Comparison of ENCODE assay signal across 9 cellular contexts in the genomic region with DNA sequence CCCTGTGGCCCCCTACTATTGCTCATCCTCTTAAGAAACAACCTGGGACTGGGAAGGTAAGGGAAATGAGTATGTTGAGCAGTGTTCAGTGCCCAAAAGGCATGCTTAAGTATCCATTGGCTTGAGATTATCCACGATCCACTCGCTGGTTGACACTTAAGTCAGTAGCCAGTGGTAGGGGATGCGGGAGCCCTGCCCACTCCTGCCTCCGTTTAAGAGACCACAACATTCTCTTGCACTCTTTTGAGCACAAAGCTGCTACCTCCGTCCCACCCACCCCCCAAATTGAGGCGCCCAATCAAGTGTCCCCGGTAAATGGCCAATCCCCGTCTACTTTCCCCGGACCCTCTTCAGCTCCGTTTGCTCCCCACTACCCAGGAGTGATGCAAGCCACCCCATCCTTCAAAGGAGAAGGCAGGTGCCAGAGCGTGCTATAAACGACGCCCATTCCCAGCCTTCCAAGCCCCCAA. TPM values are rescaled to one million over a fixed set of nuclear protein-coding genes. Genes with fewer than 3 reads are reported as not detected.
DNase-seq lines count a peak whose midpoint lies in the region; ATAC-seq, FAIRE-seq and TF ChIP-seq lines count a peak whose summit lies in the region.
"Had no signal": no experiment of that assay in that cellular context is flagged by ENCODE, and none has a peak within 500 bp of the region (broad histone marks: within the 10 kb centered on the region; RNA-seq: fewer than 3 reads in every experiment).

No MANE protein-coding gene starts in this region.

- DNase-seq in BJ (ENCODE audit: low read depth) (no peak), GM23338 (ENCODE audit: low spot score) (no peak), iris pigment epithelial cell (ENCODE audit: low read depth) (peak; percentile 18), thyroid gland (peak in 1 of 2 donors; percentile 23), NCI-H2196 (lab: John Stamatoyannopoulos, UW; ENCODE audit: unreplicated experiment) (no peak), superior temporal gyrus (ENCODE audit: extremely low spot score) (no peak), urothelium cell line (ENCODE audit: low spot score) (no peak)
- no peak for DNase-seq in activated naive CD8-positive, alpha-beta T cell treated with anti-CD3 and anti-CD28 coated beads, Interleukin-2, amount 10 ng/mL, durations not matched to agents 7 days and 5 days

- no peak for TF ChIP-seq POLR2A in thyroid gland (IDR thresholded peaks at IDR 0.05)

- 6 to 9% methylated on average over 10 to 13 of the region's 13 CpGs for WGBS in thyroid gland, 2 donors

- H3K4me2 ChIP-seq in GM23338: peak overlapping the region; percentile 73

- H4K20me1 ChIP-seq in GM23338 (replicated peaks; ENCODE audit: insufficient read depth): no peaks in the 10 kb centered on the region

- peak overlapping the region; percentile 93 for H3K4me3 Mint-ChIP-seq in GM23338
- H3K4me3 Mint-ChIP-seq in activated naive CD8-positive, alpha-beta T cell treated with anti-CD3 and anti-CD28 coated beads, Interleukin-2, amount 10 ng/mL, durations not matched to agents 7 days and 5 days: peak overlapping the region; percentile 82

- TF ChIP-seq CTCF in BJ (IDR thresholded peaks at IDR 0.05; ENCODE audit: insufficient read depth, low read depth, low read length) (no peak), GM23338 (conservative IDR thresholded peaks at IDR 0.05; ENCODE audit: low read depth in 2 of 2) (no peak), thyroid gland (IDR thresholded peaks at IDR 0.05) (no peak)

- H3K4me3 ChIP-seq in BJ (ENCODE audit: low read depth, low read length) (peak overlapping the region; percentile 56), GM23338 (peak overlapping the region; percentile 70), thyroid gland (replicated peaks in 1 of 3) (peak overlapping the region in 1 of 3 donors; percentile 40)

- H3K27me3 ChIP-seq in BJ (ENCODE audit: control insufficient read depth, insufficient read depth, low read length): peaks cover under 1% of the 10 kb centered on the region; the same call in 1 of the 2 replicates
- peaks cover 33% of the 10 kb centered on the region for H3K27me3 ChIP-seq in GM23338 (ENCODE audit: insufficient read depth)
- H3K27me3 ChIP-seq in thyroid gland: no peaks in the 10 kb centered on the region

- H3K9me3 Mint-ChIP-seq in GM23338: no peaks in the 10 kb centered on the region
- H3K9me3 Mint-ChIP-seq in activated naive CD8-positive, alpha-beta T cell treated with anti-CD3 and anti-CD28 coated beads, Interleukin-2, amount 10 ng/mL, durations not matched to agents 7 days and 5 days: no peaks in the 10 kb centered on the region

- no peaks in the 10 kb centered on the region for H3K9me2 ChIP-seq in GM23338 (ENCODE audit: insufficient read depth)

- no peaks in the 10 kb centered on the region for H3F3A ChIP-seq in GM23338 (replicated peaks; ENCODE audit: low read depth)

- peaks cover 28% of the 10 kb centered on the region for H3K36me3 Mint-ChIP-seq in GM23338 (ENCODE audit: low read depth)
- peaks cover 3% of the 10 kb centered on the region for H3K36me3 Mint-ChIP-seq in activated naive CD8-positive, alpha-beta T cell treated with anti-CD3 and anti-CD28 coated beads, Interleukin-2, amount 10 ng/mL, durations not matched to agents 7 days and 5 days

- H3K27ac ChIP-seq in GM23338 (ENCODE audit: low read depth): 0 out of 2 replicates have a peak overlapping the region, but pooled peaks have one; percentile 69
- peak overlapping the region; percentile 66 to 85 (median 69) for H3K27ac ChIP-seq in thyroid gland
- H3K27ac ChIP-seq: HL-60 had no signal

- H2AFZ ChIP-seq in GM23338: peak overlapping the region; percentile 91; the same call in 1 of the 2 replicates

- H3K36me3 ChIP-seq in BJ (ENCODE audit: control insufficient read depth, insufficient read depth, low read length) (no peaks in the 10 kb centered on the region), GM23338 (ENCODE audit: insufficient read depth) (0 out of 2 replicates have a peak, but pooled peaks cover 5% of the 10 kb centered on the region), thyroid gland (peaks cover 0 to 7% of the 10 kb centered on the region in 2 donors)

- peaks cover 14% of the 10 kb centered on the region; the same call in 2 of the 3 replicates for H3K4me1 Mint-ChIP-seq in GM23338
- H3K4me1 Mint-ChIP-seq in activated naive CD8-positive, alpha-beta T cell treated with anti-CD3 and anti-CD28 coated beads, Interleukin-2, amount 10 ng/mL, durations not matched to agents 7 days and 5 days: peaks cover 2% of the 10 kb centered on the region

- H3K27ac Mint-ChIP-seq in GM23338: peak overlapping the region; percentile 96
- peak overlapping the region; percentile 94 for H3K27ac Mint-ChIP-seq in activated naive CD8-positive, alpha-beta T cell treated with anti-CD3 and anti-CD28 coated beads, Interleukin-2, amount 10 ng/mL, durations not matched to agents 7 days and 5 days

- POLR2A ChIA-PET in BJ (lab: Charles Lee): interaction anchor here (0.6 kb wide), 1 partner anchor 57 kb away, joined by 3 read pairs; no protein-coding TSS in a partner anchor
- POLR2A ChIA-PET in activated naive CD8-positive, alpha-beta T cell treated with anti-CD3 and anti-CD28 coated beads, Interleukin-2, amount 10 ng/mL, durations not matched to agents 7 days and 5 days (lab: Charles Lee): interaction anchor here (0.7 to 1.4 kb wide), 4 partner anchors 30 to 132 kb away, joined by 3 to 6 read pairs (median 3); no protein-coding TSS in a partner anchor

- no peaks in the 10 kb centered on the region for H3K9me3 ChIP-seq in thyroid gland

- FAIRE-seq in urothelium cell line (lab: Jason Lieb, UNC): no peak

- no peaks in the 10 kb centered on the region for H3K79me2 ChIP-seq in GM23338 (replicated peaks; ENCODE audit: insufficient read depth)

- CTCF ChIA-PET in BJ (lab: Yijun Ruan, JAX): interaction anchor here (0.7 to 0.8 kb wide), 2 partner anchors 97 to 130 kb away, joined by 5 to 6 read pairs; no protein-coding TSS in a partner anchor

- ATAC-seq in GM23338: peak; percentile 22
- no peak for ATAC-seq in activated naive CD8-positive, alpha-beta T cell treated with anti-CD3 and anti-CD28 coated beads, Interleukin-2, amount 10 ng/mL, durations not matched to agents 7 days and 5 days (ENCODE audit: low read depth)

- peaks cover 35% of the 10 kb centered on the region for H3K27me3 Mint-ChIP-seq in GM23338 (ENCODE audit: insufficient read depth, low read depth, poor library complexity)
- H3K27me3 Mint-ChIP-seq in activated naive CD8-positive, alpha-beta T cell treated with anti-CD3 and anti-CD28 coated beads, Interleukin-2, amount 10 ng/mL, durations not matched to agents 7 days and 5 days: peaks cover 6% of the 10 kb centered on the region

- no peaks in the 10 kb centered on the region; the same call in 1 of the 2 replicates for H3K4me1 ChIP-seq in GM23338 (ENCODE audit: insufficient read depth)
- no peaks in the 10 kb centered on the region for H3K4me1 ChIP-seq in thyroid gland

- intact Hi-C loops in thyroid gland (cut with DNase I): no loop called here

TF ChIP-seq in GM23338, 12 proteins besides CTCF, POLR2A, EP300 and RAD21 (continues in another document):
- TF ChIP-seq JUNB (IDR thresholded peaks at IDR 0.05; ENCODE audit: unreplicated experiment) (no peak), CREB1 (CRISPR knock-in tag; IDR thresholded peaks at IDR 0.05; ENCODE audit: low read depth) (no peak), EZH2phosphoT487 (IDR thresholded peaks at IDR 0.05; ENCODE audit: unreplicated experiment) (no peak), STAT1 (IDR thresholded peaks at IDR 0.05; ENCODE audit: unreplicated experiment) (no peak), ZNF114 (CRISPR knock-in tag; IDR thresholded peaks at IDR 0.05) (no peak), NANOG (IDR thresholded peaks at IDR 0.05; ENCODE audit: borderline replicate concordance) (no peak)
- TF ChIP-seq, protein P1, sequence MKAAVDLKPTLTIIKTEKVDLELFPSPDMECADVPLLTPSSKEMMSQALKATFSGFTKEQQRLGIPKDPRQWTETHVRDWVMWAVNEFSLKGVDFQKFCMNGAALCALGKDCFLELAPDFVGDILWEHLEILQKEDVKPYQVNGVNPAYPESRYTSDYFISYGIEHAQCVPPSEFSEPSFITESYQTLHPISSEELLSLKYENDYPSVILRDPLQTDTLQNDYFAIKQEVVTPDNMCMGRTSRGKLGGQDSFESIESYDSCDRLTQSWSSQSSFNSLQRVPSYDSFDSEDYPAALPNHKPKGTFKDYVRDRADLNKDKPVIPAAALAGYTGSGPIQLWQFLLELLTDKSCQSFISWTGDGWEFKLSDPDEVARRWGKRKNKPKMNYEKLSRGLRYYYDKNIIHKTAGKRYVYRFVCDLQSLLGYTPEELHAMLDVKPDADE (IDR thresholded peaks at IDR 0.05): no peak

RNA-seq across cellular contexts. Expression of a gene that starts 25.0 kb away (rescaled TPM):
- polyA plus RNA-seq in BJ (2011; rRNA removed): 12.0 and 20.0 TPM in 2 replicates
- 5.9 and 6.1 TPM in 2 replicates for polyA minus RNA-seq in BJ (2011; rRNA and poly(A)+ RNA removed)
- total RNA-seq in GM23338 (2014; rRNA removed; shearing (Covaris generic)): 17.8 and 18.5 TPM in 2 replicates
- polyA plus RNA-seq in GM23338 (2016; fragmentation: Nextera tagmentation; extraction: Ambion mirVana): 14.2 and 14.6 TPM in 2 replicates
- total RNA-seq in activated naive CD8-positive, alpha-beta T cell treated with anti-CD3 and anti-CD28 coated beads, Interleukin-2, amount 10 ng/mL, durations not matched to agents 7 days and 5 days: 10 to 100 TPM; 20.8 to 21.0 TPM
- 10 to 100 TPM; 12.2 to 14.7 (median 13.4) TPM for total RNA-seq in thyroid gland

RNA-seq across cellular contexts. Expression of a gene that starts 51.5 kb away (rescaled TPM):
- polyA plus RNA-seq in BJ (2011; rRNA removed): 0.76 and 1.5 TPM in 2 replicates
- polyA minus RNA-seq in BJ (2011; rRNA and poly(A)+ RNA removed): 2.2 and 3.9 TPM in 2 replicates
- 2.2 and 2.6 TPM in 2 replicates for total RNA-seq in GM23338 (2014; rRNA removed; shearing (Covaris generic))
- 2.3 and 2.7 TPM in 2 replicates for polyA plus RNA-seq in GM23338 (2016; fragmentation: Nextera tagmentation; extraction: Ambion mirVana)
- total RNA-seq in activated naive CD8-positive, alpha-beta T cell treated with anti-CD3 and anti-CD28 coated beads, Interleukin-2, amount 10 ng/mL, durations not matched to agents 7 days and 5 days: 10 to 100 TPM; 14.3 to 15.4 TPM
- total RNA-seq in thyroid gland: 10 to 100 TPM in 1 of 4 donors, 1 to 10 TPM in 3; 4.7 to 12.0 (median 6.2) TPM
